Comparison of ENCODE assay signal across 11 cellular contexts in the genomic region with DNA sequence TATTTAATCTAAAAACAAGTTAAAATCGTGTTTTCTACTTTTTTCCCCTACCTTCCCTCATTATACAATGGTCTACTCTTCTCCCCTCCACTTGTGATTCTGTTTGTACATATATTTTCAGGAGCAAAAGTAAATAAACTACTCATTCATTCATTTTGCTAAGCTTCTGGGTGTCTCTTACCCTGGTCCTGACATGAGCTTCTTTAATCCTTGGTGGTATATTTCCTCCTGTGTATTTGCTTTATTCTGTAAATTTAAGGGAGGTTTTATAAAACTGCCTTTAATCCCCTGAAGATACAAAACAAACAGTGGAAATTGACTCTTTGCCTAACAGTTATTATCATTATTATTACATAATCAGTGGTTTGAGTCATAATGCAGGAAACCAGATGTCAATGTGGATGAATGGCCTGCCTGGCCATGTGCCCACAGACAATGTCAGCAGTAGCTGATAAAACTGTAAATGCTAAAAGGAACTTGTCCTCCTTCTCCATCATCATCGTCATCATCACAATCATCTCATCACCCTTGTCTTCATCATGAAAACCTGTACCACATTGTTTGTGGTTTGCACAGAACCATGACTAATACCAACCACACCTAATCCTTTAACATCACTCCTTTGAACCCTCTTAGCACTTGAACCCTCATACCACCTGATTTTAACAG.
DNase-seq lines count a peak whose midpoint lies in the region; ATAC-seq, FAIRE-seq and TF ChIP-seq lines count a peak whose summit lies in the region.
"Had no signal": no experiment of that assay in that cellular context is flagged by ENCODE, and none has a peak within 500 bp of the region (broad histone marks: within the 10 kb centered on the region; RNA-seq: fewer than 3 reads in every experiment).

No MANE protein-coding gene starts in this region.

- TF ChIP-seq EP300 in GM12878 (IDR thresholded peaks at IDR 0.05; ENCODE audit: borderline replicate concordance in 1 of 2, control insufficient read depth in 1 of 2, low read depth in 2 of 2, low read length in 2 of 2): no peak

- TF ChIP-seq POLR2A in GM12878 (IDR thresholded peaks at IDR 0.05; ENCODE audit: low read depth, low read length): no peak

- H3K4me1 ChIP-seq in GM12878 (ENCODE audit: control insufficient read depth, insufficient read depth, low read length): no peaks in the 10 kb centered on the region
- H3K4me1 ChIP-seq: prostate gland had no signal

- SMC1A ChIA-PET in GM12878 (lab: Charles Lee; ENCODE audit: uncharacterized antibody, unreplicated experiment): no interaction called here

- BruUV-seq in GM12878 (replicated peaks; lab: Mats Ljungman, UMichigan): no TSS peak

- RAD21 ChIA-PET in GM12878 (lab: Charles Lee; ENCODE audit: unreplicated experiment): no interaction called here

- H3K79me2 ChIP-seq in GM12878 (ENCODE audit: control insufficient read depth, insufficient read depth, low read length): no peaks in the 10 kb centered on the region

- no peak overlapping the region for H3K4me2 ChIP-seq in GM12878 (ENCODE audit: control insufficient read depth, insufficient read depth)

- no peak for FAIRE-seq in GM12878 (lab: Jason Lieb, UNC)
- no peak for FAIRE-seq in GM19239 (lab: Jason Lieb, UNC)

- WGBS in GM12878 (ENCODE audit: insufficient coverage, insufficient replicate concordance, low lambda C conversion rate, missing lambda C conversion rate): 0% methylated on average over 2 of the region's 2 CpGs

- no peak for TF ChIP-seq RAD21 in GM12878 (IDR thresholded peaks at IDR 0.05; ENCODE audit: insufficient read depth, low read depth, low read length)

- no peaks in the 10 kb centered on the region for H3K36me3 ChIP-seq in GM12878 (ENCODE audit: control insufficient read depth in 2 of 2, insufficient read depth in 2 of 2, low read length in 1 of 2)
- H3K36me3 ChIP-seq: prostate gland had no signal

- peak; percentile 48 for ATAC-seq in GM12878
- no peak for ATAC-seq in HG03139 (IDR thresholded peaks at IDR 0.05; ENCODE audit: unreplicated experiment)
- no peak for ATAC-seq in GM19035 (IDR thresholded peaks at IDR 0.05; ENCODE audit: unreplicated experiment)

- in situ Hi-C loops in GM12878 (cut with MboI) (no loop called here), GM13977 (cut with MboI; ENCODE audit: low pct_unique_long_range_greater_than_20kb, low sequenced_read_pairs, unreplicated experiment) (no loop called here)

- H4K20me1 ChIP-seq in GM12878 (ENCODE audit: control insufficient read depth, insufficient read depth): no peaks in the 10 kb centered on the region

- TF ChIP-seq CTCF in GM12878 (IDR thresholded peaks at IDR 0.05 in 2 of 3, conservative IDR thresholded peaks at IDR 0.05 in 1 of 3; ENCODE audit: control insufficient read depth in 2 of 3, extremely low read depth in 1 of 3, insufficient read depth in 1 of 3, low read depth in 3 of 3, low read length in 3 of 3) (no peak), GM13977 (IDR thresholded peaks at IDR 0.05; ENCODE audit: extremely low read depth, insufficient read depth, missing control alignments) (no peak)

- no peak overlapping the region for H3K27ac ChIP-seq in GM12878 (ENCODE audit: control insufficient read depth, insufficient read depth)
- H3K27ac ChIP-seq: prostate gland had no signal

- CTCF ChIA-PET in GM12878 (lab: Yijun Ruan, JAX): no interaction called here

- intact Hi-C loops in GM12878 (cut with micrococcal nuclease; ENCODE audit: unreplicated experiment): no loop called here

- H2AFZ ChIP-seq in GM12878 (ENCODE audit: control insufficient read depth, low read depth, low read length): no peak overlapping the region

- H3K9ac ChIP-seq in GM12878 (ENCODE audit: control insufficient read depth, insufficient read depth, low read length): no peak overlapping the region

- POLR2A ChIA-PET in GM12878 (lab: Charles Lee): no interaction called here

- DNase-seq in DMS53 (lab: John Stamatoyannopoulos, UW) (peak; percentile 82), NCI-H1694 (lab: John Stamatoyannopoulos, UW) (peak; percentile 21), GM12878 (ENCODE audit: low read depth, low spot score) (no peak), mucosa of gallbladder (ENCODE audit: low spot score) (peak; percentile 18), GM19239 (ENCODE audit: insufficient read length, low spot score) (no peak), GM13977 (ENCODE audit: low spot score) (no peak)
- DNase-seq: activated B cell treated with CpG ODN at 0.5 μM for 24 hours, endodermal cell had no signal

- H3K4me3 ChIP-seq in GM12878: no peak overlapping the region
- H3K4me3 ChIP-seq: prostate gland had no signal

- no peaks in the 10 kb centered on the region for H3K9me3 ChIP-seq in GM12878 (replicated peaks; ENCODE audit: control insufficient read depth, insufficient read depth, low read length)
- H3K9me3 ChIP-seq: prostate gland had no signal

- H3K27me3 ChIP-seq in GM12878 (replicated peaks in 1 of 2; ENCODE audit: control insufficient read depth in 2 of 2, insufficient read depth in 2 of 2, low read length in 1 of 2): no peaks in the 10 kb centered on the region

TF ChIP-seq in GM12878, 131 proteins besides CTCF, POLR2A, EP300 and RAD21:
- TF ChIP-seq EED (IDR thresholded peaks at IDR 0.05; ENCODE audit: low read depth) (no peak), TBL1XR1 (IDR thresholded peaks at IDR 0.05; ENCODE audit: low read depth, low read length) (no peak), MEF2A (IDR thresholded peaks at IDR 0.05; ENCODE audit: insufficient read depth, low read depth, low read length) (no peak), SP1 (IDR thresholded peaks at IDR 0.05; ENCODE audit: low read depth, low read length) (no peak), MYB (IDR thresholded peaks at IDR 0.05; ENCODE audit: borderline replicate concordance, low read depth, low read length) (no peak), KDM1A (IDR thresholded peaks at IDR 0.05; ENCODE audit: borderline replicate concordance) (no peak), BACH1 (IDR thresholded peaks at IDR 0.05; ENCODE audit: borderline replicate concordance) (no peak)
- TF ChIP-seq, protein P1, sequence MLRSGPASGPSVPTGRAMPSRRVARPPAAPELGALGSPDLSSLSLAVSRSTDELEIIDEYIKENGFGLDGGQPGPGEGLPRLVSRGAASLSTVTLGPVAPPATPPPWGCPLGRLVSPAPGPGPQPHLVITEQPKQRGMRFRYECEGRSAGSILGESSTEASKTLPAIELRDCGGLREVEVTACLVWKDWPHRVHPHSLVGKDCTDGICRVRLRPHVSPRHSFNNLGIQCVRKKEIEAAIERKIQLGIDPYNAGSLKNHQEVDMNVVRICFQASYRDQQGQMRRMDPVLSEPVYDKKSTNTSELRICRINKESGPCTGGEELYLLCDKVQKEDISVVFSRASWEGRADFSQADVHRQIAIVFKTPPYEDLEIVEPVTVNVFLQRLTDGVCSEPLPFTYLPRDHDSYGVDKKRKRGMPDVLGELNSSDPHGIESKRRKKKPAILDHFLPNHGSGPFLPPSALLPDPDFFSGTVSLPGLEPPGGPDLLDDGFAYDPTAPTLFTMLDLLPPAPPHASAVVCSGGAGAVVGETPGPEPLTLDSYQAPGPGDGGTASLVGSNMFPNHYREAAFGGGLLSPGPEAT (IDR thresholded peaks at IDR 0.05; ENCODE audit: low read depth): no peak
- TF ChIP-seq, protein P2, sequence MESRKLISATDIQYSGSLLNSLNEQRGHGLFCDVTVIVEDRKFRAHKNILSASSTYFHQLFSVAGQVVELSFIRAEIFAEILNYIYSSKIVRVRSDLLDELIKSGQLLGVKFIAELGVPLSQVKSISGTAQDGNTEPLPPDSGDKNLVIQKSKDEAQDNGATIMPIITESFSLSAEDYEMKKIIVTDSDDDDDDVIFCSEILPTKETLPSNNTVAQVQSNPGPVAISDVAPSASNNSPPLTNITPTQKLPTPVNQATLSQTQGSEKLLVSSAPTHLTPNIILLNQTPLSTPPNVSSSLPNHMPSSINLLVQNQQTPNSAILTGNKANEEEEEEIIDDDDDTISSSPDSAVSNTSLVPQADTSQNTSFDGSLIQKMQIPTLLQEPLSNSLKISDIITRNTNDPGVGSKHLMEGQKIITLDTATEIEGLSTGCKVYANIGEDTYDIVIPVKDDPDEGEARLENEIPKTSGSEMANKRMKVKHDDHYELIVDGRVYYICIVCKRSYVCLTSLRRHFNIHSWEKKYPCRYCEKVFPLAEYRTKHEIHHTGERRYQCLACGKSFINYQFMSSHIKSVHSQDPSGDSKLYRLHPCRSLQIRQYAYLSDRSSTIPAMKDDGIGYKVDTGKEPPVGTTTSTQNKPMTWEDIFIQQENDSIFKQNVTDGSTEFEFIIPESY (IDR thresholded peaks at IDR 0.05): no peak
TF ChIP-seq in GM12878: peak in this region for 0.

Comparison
In these comparisons a context has a peak if more than half of its experiments do, and no peak if none do; other contexts are left out.
1. DNase-seq: peak in DMS53 (single experiment), NCI-H1694 (single experiment) and mucosa of gallbladder (single experiment); none in GM12878 (single experiment), GM19239 (single experiment) and GM13977 (single experiment).